8 cellular contexts compared by ENCODE assay signal in genomic region chr20:31490752-31491151, GRCh38. TPM values are rescaled to one million over a fixed set of nuclear protein-coding genes. Genes with fewer than 3 reads are reported as not detected.
"Had no signal": no experiment of that assay in that cellular context is flagged by ENCODE, and none has a peak within 500 bp of the region (broad histone marks: within the 10 kb centered on the region; RNA-seq: fewer than 3 reads in every experiment).

No MANE protein-coding gene starts in this region.

- H3K9me3 Mint-ChIP-seq: IgD-negative memory B cell had no signal

- H3K4me1 Mint-ChIP-seq: IgD-negative memory B cell had no signal

- H3K27ac Mint-ChIP-seq: IgD-negative memory B cell had no signal

- DNase-seq: IMR-90, KBM-7, KG1 had no signal

- H3K4me3 Mint-ChIP-seq: IgD-negative memory B cell had no signal

- ATAC-seq: HepG2, K562 had no signal

RNA-seq across cellular contexts. Expression of gene REM1, which starts 15.7 kb away (rescaled TPM):
- total RNA-seq: HepG2, HT-29, HT1080, IMR-90, K562 had no signal

RNA-seq across cellular contexts. Expression of gene DEFB124, which starts 15.8 kb away (rescaled TPM):
- total RNA-seq: HepG2, HT-29, HT1080, IMR-90, K562 had no signal

RNA-seq across cellular contexts. Expression of gene DEFB123, which starts 50.3 kb away (rescaled TPM):
- total RNA-seq: HepG2, HT-29, HT1080, IMR-90, K562 had no signal
